Comparison of ENCODE assay signal across 27 cellular contexts in genomic region chr5:28217695-28218094, GRCh38.
"Had no signal": no experiment of that assay in that cellular context is flagged by ENCODE, and none has a peak within 500 bp of the region (broad histone marks: within the 10 kb centered on the region; RNA-seq: fewer than 3 reads in every experiment).

No MANE protein-coding gene starts in this region.

- ATAC-seq: psoas muscle, right cardiac atrium, right lobe of liver had no signal

- H3K27me3 ChIP-seq: neural progenitor cell, ovary, right lobe of liver, sigmoid colon, stomach, thyroid gland, tibial nerve, upper lobe of left lung, vagina had no signal

- H3K36me3 ChIP-seq: neural progenitor cell, ovary, right lobe of liver, sigmoid colon, stomach, thoracic aorta, thyroid gland, tibial nerve, upper lobe of left lung, vagina had no signal

- H3K9me3 ChIP-seq: ovary, right lobe of liver, sigmoid colon, thoracic aorta, thyroid gland, vagina had no signal

- H3K9ac ChIP-seq: neural progenitor cell, parathyroid adenoma had no signal

- H3K4me1 ChIP-seq: neural progenitor cell, parathyroid adenoma, psoas muscle, right lobe of liver, sigmoid colon, stomach, thyroid gland, tibial nerve, upper lobe of left lung, vagina had no signal

- DNase-seq: occipital lobe; ovary; posterior cingulate gyrus; psoas muscle; right cardiac atrium; right lobe of liver; sigmoid colon; small intestine; stimulated activated CD4-positive, alpha-beta T cell treated with anti-CD3 and anti-CD28 coated beads, Interleukin-15, amount 100 ng/mL, for 24 hours; stimulated activated CD4-positive, alpha-beta T cell treated with anti-CD3 and anti-CD28 coated beads, Interleukin-2, amount 100 ng/mL, for 24 hours; stimulated activated CD4-positive, alpha-beta T cell treated with anti-CD3 and anti-CD28 coated beads, Interleukin-2, amount 100 ng/mL, for 48 hours; stimulated activated CD4-positive, alpha-beta T cell treated with anti-CD3 and anti-CD28 coated beads, Interleukin-4, amount 100 ng/mL, for 24 hours; stimulated activated naive B cell treated with anti-CD40 and anti-IgM and Interleukin-4, amounts not matched to agents 10 μg/mL and 1 μg/mL and 100 μg/mL, for 72 hours; stimulated activated naive CD4-positive, alpha-beta T cell treated with Interleukin-2 at 50 U/mL for 16 hours; stomach; thyroid gland; trophoblast cell; upper lobe of left lung had no signal

- H3K4me1 Mint-ChIP-seq: nephron; neural progenitor cell; stimulated activated effector memory CD8-positive, alpha-beta T cell treated with anti-CD3 and anti-CD28 coated beads, Interleukin-12 subunit alpha, Interleukin-12 subunit beta, amount 100 ng/mL, for 72 hours; stimulated activated naive B cell treated with anti-CD40 and anti-IgM and Interleukin-4, amounts not matched to agents 10 μg/mL and 1 μg/mL and 100 μg/mL, for 72 hours had no signal

- H2AFZ ChIP-seq: neural progenitor cell, parathyroid adenoma had no signal

- H3K4me2 ChIP-seq: neural progenitor cell had no signal

- H3K4me3 Mint-ChIP-seq: nephron; neural progenitor cell; stimulated activated effector memory CD8-positive, alpha-beta T cell treated with anti-CD3 and anti-CD28 coated beads, Interleukin-12 subunit alpha, Interleukin-12 subunit beta, amount 100 ng/mL, for 72 hours; stimulated activated naive B cell treated with anti-CD40 and anti-IgM and Interleukin-4, amounts not matched to agents 10 μg/mL and 1 μg/mL and 100 μg/mL, for 72 hours; stimulated activated naive CD8-positive, alpha-beta T cell treated with anti-CD3 and anti-CD28 coated beads, Interleukin-15, Interleukin-2, amounts not matched to agents 100 ng/mL and 50 ng/mL, for 24 hours had no signal

- H3K4me3 ChIP-seq: neural progenitor cell, ovary, psoas muscle, right lobe of liver, sigmoid colon, stomach, thoracic aorta, thyroid gland, tibial nerve, upper lobe of left lung, vagina had no signal

- H3K36me3 Mint-ChIP-seq: neural progenitor cell; stimulated activated effector memory CD8-positive, alpha-beta T cell treated with anti-CD3 and anti-CD28 coated beads, Interleukin-12 subunit alpha, Interleukin-12 subunit beta, amount 100 ng/mL, for 72 hours; stimulated activated naive B cell treated with anti-CD40 and anti-IgM and Interleukin-4, amounts not matched to agents 10 μg/mL and 1 μg/mL and 100 μg/mL, for 72 hours had no signal

- H3K27ac Mint-ChIP-seq: nephron; neural progenitor cell; progenitor cell of endocrine pancreas; stimulated activated effector memory CD8-positive, alpha-beta T cell treated with anti-CD3 and anti-CD28 coated beads, Interleukin-12 subunit alpha, Interleukin-12 subunit beta, amount 100 ng/mL, for 72 hours; stimulated activated naive B cell treated with anti-CD40 and anti-IgM and Interleukin-4, amounts not matched to agents 10 μg/mL and 1 μg/mL and 100 μg/mL, for 72 hours; stimulated activated naive CD8-positive, alpha-beta T cell treated with anti-CD3 and anti-CD28 coated beads, Interleukin-15, Interleukin-2, amounts not matched to agents 100 ng/mL and 50 ng/mL, for 24 hours had no signal

- H3K27me3 Mint-ChIP-seq: progenitor cell of endocrine pancreas; stimulated activated naive B cell treated with anti-CD40 and anti-IgM and Interleukin-4, amounts not matched to agents 10 μg/mL and 1 μg/mL and 100 μg/mL, for 72 hours; stimulated activated naive CD8-positive, alpha-beta T cell treated with anti-CD3 and anti-CD28 coated beads, Interleukin-15, Interleukin-2, amounts not matched to agents 100 ng/mL and 50 ng/mL, for 24 hours had no signal

- H3K79me2 ChIP-seq: parathyroid adenoma had no signal
